In the genomic region with DNA sequence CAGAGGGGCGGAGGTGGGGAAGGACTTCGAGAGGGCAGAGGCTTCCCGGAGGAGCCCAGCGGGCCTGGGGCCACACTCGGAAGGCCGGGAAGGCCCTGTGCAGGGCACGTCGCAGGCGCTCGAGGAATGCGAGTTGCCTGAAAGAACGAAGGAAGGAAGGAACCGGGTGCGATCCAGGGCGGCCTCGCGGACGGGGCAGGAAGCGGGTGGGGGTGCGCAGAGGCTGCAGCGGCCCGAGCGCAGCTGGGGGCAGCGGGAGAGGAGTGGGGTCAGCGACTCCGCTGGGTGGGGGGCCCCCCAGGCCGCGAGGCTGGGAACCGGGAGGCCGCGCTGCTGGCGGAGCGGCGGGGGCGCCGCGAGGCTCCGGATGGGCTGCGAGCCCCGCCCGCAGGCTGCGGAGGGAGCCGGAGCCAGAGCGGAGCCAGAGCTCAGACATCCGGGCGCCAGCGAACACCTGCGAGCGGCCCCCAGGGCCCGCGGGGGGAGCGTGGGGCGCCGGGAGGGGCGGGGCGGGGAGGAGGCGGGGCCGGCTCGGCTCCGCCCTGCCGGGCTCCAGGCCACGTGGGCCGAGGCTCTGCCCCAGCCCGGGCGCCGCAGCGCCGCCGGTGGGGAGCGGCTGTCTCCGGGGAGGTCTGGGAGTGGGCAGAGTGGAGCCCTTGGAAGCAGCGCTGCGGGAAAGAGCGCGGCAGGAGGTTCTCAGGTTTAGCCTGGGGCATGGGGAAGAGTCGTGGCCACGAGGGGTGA, we compare ENCODE assay signal across 1 cellular context.
TF ChIP-seq lines count a peak whose summit lies in the region.

No MANE protein-coding gene starts in this region.

TF ChIP-seq in HepG2, 621 proteins besides CTCF, POLR2A, EP300 and RAD21 (continued from another document and continues in another):
- TF ChIP-seq, protein P1, sequence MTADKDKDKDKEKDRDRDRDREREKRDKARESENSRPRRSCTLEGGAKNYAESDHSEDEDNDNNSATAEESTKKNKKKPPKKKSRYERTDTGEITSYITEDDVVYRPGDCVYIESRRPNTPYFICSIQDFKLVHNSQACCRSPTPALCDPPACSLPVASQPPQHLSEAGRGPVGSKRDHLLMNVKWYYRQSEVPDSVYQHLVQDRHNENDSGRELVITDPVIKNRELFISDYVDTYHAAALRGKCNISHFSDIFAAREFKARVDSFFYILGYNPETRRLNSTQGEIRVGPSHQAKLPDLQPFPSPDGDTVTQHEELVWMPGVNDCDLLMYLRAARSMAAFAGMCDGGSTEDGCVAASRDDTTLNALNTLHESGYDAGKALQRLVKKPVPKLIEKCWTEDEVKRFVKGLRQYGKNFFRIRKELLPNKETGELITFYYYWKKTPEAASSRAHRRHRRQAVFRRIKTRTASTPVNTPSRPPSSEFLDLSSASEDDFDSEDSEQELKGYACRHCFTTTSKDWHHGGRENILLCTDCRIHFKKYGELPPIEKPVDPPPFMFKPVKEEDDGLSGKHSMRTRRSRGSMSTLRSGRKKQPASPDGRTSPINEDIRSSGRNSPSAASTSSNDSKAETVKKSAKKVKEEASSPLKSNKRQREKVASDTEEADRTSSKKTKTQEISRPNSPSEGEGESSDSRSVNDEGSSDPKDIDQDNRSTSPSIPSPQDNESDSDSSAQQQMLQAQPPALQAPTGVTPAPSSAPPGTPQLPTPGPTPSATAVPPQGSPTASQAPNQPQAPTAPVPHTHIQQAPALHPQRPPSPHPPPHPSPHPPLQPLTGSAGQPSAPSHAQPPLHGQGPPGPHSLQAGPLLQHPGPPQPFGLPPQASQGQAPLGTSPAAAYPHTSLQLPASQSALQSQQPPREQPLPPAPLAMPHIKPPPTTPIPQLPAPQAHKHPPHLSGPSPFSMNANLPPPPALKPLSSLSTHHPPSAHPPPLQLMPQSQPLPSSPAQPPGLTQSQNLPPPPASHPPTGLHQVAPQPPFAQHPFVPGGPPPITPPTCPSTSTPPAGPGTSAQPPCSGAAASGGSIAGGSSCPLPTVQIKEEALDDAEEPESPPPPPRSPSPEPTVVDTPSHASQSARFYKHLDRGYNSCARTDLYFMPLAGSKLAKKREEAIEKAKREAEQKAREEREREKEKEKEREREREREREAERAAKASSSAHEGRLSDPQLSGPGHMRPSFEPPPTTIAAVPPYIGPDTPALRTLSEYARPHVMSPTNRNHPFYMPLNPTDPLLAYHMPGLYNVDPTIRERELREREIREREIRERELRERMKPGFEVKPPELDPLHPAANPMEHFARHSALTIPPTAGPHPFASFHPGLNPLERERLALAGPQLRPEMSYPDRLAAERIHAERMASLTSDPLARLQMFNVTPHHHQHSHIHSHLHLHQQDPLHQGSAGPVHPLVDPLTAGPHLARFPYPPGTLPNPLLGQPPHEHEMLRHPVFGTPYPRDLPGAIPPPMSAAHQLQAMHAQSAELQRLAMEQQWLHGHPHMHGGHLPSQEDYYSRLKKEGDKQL (CRISPR knock-in tag; IDR thresholded peaks at IDR 0.05; ENCODE audit: low read depth): no peak
- TF ChIP-seq FOXK1 (CRISPR knock-in tag; IDR thresholded peaks at IDR 0.05; ENCODE audit: borderline replicate concordance, low read depth): no peak
- no peak for TF ChIP-seq ZNF251 (CRISPR knock-in tag; IDR thresholded peaks at IDR 0.05)
- TF ChIP-seq ZNF205 (CRISPR knock-in tag; IDR thresholded peaks at IDR 0.05): no peak
- TF ChIP-seq GFI1 (CRISPR knock-in tag; IDR thresholded peaks at IDR 0.05; ENCODE audit: borderline replicate concordance): no peak
- TF ChIP-seq NFYB (CRISPR knock-in tag; IDR thresholded peaks at IDR 0.05): no peak
- TF ChIP-seq, protein P2, sequence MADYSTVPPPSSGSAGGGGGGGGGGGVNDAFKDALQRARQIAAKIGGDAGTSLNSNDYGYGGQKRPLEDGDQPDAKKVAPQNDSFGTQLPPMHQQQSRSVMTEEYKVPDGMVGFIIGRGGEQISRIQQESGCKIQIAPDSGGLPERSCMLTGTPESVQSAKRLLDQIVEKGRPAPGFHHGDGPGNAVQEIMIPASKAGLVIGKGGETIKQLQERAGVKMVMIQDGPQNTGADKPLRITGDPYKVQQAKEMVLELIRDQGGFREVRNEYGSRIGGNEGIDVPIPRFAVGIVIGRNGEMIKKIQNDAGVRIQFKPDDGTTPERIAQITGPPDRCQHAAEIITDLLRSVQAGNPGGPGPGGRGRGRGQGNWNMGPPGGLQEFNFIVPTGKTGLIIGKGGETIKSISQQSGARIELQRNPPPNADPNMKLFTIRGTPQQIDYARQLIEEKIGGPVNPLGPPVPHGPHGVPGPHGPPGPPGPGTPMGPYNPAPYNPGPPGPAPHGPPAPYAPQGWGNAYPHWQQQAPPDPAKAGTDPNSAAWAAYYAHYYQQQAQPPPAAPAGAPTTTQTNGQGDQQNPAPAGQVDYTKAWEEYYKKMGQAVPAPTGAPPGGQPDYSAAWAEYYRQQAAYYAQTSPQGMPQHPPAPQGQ (CRISPR knock-in tag; IDR thresholded peaks at IDR 0.05; ENCODE audit: borderline replicate concordance): no peak
- no peak for TF ChIP-seq ZFP82 (CRISPR knock-in tag; IDR thresholded peaks at IDR 0.05; ENCODE audit: borderline replicate concordance)
- no peak; the same call in 1 of the 2 replicates for TF ChIP-seq NFKB2 (CRISPR knock-in tag; IDR thresholded peaks at IDR 0.05; ENCODE audit: borderline replicate concordance)
- TF ChIP-seq ZNF292 (CRISPR knock-in tag; IDR thresholded peaks at IDR 0.05; ENCODE audit: borderline replicate concordance, low read depth): peak; percentile 28; the same call in 1 of the 2 replicates
- TF ChIP-seq ZNF225 (CRISPR knock-in tag; IDR thresholded peaks at IDR 0.05): no peak
- peak; percentile 27; the same call in 1 of the 2 replicates for TF ChIP-seq ZNF331 (CRISPR knock-in tag; IDR thresholded peaks at IDR 0.05)
- TF ChIP-seq PHF5A (CRISPR knock-in tag; IDR thresholded peaks at IDR 0.05; ENCODE audit: low read depth, unreplicated experiment): no peak
- TF ChIP-seq PAX8 (CRISPR knock-in tag; IDR thresholded peaks at IDR 0.05; ENCODE audit: borderline replicate concordance): peak; percentile 65; the same call in 1 of the 2 replicates
- TF ChIP-seq, protein P3, sequence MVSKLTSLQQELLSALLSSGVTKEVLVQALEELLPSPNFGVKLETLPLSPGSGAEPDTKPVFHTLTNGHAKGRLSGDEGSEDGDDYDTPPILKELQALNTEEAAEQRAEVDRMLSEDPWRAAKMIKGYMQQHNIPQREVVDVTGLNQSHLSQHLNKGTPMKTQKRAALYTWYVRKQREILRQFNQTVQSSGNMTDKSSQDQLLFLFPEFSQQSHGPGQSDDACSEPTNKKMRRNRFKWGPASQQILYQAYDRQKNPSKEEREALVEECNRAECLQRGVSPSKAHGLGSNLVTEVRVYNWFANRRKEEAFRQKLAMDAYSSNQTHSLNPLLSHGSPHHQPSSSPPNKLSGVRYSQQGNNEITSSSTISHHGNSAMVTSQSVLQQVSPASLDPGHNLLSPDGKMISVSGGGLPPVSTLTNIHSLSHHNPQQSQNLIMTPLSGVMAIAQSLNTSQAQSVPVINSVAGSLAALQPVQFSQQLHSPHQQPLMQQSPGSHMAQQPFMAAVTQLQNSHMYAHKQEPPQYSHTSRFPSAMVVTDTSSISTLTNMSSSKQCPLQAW (CRISPR knock-in tag; IDR thresholded peaks at IDR 0.05): no peak
- no peak for TF ChIP-seq FOXP1 (IDR thresholded peaks at IDR 0.05)
- TF ChIP-seq FOXP1 (CRISPR knock-in tag; IDR thresholded peaks at IDR 0.05): 0 out of 2 replicates have a peak, but pooled peaks have one; percentile 16
- no peak for TF ChIP-seq CEBPG (CRISPR knock-in tag; IDR thresholded peaks at IDR 0.05)
- 0 out of 2 replicates have a peak, but pooled peaks have one; percentile 26 for TF ChIP-seq ZNF589 (CRISPR knock-in tag; conservative IDR thresholded peaks at IDR 0.05)
- peak; percentile 66; the same call in 1 of the 2 replicates for TF ChIP-seq NCOA2 (CRISPR knock-in tag; IDR thresholded peaks at IDR 0.05)
- TF ChIP-seq HOXA5 (CRISPR knock-in tag; IDR thresholded peaks at IDR 0.05): no peak
- TF ChIP-seq, protein P4, sequence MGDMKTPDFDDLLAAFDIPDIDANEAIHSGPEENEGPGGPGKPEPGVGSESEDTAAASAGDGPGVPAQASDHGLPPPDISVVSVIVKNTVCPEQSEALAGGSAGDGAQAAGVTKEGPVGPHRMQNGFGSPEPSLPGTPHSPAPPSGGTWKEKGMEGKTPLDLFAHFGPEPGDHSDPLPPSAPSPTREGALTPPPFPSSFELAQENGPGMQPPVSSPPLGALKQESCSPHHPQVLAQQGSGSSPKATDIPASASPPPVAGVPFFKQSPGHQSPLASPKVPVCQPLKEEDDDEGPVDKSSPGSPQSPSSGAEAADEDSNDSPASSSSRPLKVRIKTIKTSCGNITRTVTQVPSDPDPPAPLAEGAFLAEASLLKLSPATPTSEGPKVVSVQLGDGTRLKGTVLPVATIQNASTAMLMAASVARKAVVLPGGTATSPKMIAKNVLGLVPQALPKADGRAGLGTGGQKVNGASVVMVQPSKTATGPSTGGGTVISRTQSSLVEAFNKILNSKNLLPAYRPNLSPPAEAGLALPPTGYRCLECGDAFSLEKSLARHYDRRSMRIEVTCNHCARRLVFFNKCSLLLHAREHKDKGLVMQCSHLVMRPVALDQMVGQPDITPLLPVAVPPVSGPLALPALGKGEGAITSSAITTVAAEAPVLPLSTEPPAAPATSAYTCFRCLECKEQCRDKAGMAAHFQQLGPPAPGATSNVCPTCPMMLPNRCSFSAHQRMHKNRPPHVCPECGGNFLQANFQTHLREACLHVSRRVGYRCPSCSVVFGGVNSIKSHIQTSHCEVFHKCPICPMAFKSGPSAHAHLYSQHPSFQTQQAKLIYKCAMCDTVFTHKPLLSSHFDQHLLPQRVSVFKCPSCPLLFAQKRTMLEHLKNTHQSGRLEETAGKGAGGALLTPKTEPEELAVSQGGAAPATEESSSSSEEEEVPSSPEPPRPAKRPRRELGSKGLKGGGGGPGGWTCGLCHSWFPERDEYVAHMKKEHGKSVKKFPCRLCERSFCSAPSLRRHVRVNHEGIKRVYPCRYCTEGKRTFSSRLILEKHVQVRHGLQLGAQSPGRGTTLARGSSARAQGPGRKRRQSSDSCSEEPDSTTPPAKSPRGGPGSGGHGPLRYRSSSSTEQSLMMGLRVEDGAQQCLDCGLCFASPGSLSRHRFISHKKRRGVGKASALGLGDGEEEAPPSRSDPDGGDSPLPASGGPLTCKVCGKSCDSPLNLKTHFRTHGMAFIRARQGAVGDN (CRISPR knock-in tag; IDR thresholded peaks at IDR 0.05): peak; percentile 92
- no peak for TF ChIP-seq ZNF234 (CRISPR knock-in tag; conservative IDR thresholded peaks at IDR 0.05)
- no peak for TF ChIP-seq GATAD2A (CRISPR knock-in tag; IDR thresholded peaks at IDR 0.05)
- 0 out of 2 replicates have a peak, but pooled peaks have one; percentile 34 for TF ChIP-seq ZNF563 (CRISPR knock-in tag; IDR thresholded peaks at IDR 0.05)
- no peak for TF ChIP-seq NPAS2 (CRISPR knock-in tag; IDR thresholded peaks at IDR 0.05; ENCODE audit: borderline replicate concordance)
- no peak for TF ChIP-seq PHF21A (CRISPR knock-in tag; IDR thresholded peaks at IDR 0.05)
- TF ChIP-seq NFRKB (IDR thresholded peaks at IDR 0.05): no peak
- TF ChIP-seq ZNF230 (CRISPR knock-in tag; IDR thresholded peaks at IDR 0.05): no peak
- no peak for TF ChIP-seq NONO (IDR thresholded peaks at IDR 0.05)
- TF ChIP-seq NONO (CRISPR knock-in tag; conservative IDR thresholded peaks at IDR 0.05): 0 out of 2 replicates have a peak, but pooled peaks have one; percentile 51
- TF ChIP-seq, protein P5, sequence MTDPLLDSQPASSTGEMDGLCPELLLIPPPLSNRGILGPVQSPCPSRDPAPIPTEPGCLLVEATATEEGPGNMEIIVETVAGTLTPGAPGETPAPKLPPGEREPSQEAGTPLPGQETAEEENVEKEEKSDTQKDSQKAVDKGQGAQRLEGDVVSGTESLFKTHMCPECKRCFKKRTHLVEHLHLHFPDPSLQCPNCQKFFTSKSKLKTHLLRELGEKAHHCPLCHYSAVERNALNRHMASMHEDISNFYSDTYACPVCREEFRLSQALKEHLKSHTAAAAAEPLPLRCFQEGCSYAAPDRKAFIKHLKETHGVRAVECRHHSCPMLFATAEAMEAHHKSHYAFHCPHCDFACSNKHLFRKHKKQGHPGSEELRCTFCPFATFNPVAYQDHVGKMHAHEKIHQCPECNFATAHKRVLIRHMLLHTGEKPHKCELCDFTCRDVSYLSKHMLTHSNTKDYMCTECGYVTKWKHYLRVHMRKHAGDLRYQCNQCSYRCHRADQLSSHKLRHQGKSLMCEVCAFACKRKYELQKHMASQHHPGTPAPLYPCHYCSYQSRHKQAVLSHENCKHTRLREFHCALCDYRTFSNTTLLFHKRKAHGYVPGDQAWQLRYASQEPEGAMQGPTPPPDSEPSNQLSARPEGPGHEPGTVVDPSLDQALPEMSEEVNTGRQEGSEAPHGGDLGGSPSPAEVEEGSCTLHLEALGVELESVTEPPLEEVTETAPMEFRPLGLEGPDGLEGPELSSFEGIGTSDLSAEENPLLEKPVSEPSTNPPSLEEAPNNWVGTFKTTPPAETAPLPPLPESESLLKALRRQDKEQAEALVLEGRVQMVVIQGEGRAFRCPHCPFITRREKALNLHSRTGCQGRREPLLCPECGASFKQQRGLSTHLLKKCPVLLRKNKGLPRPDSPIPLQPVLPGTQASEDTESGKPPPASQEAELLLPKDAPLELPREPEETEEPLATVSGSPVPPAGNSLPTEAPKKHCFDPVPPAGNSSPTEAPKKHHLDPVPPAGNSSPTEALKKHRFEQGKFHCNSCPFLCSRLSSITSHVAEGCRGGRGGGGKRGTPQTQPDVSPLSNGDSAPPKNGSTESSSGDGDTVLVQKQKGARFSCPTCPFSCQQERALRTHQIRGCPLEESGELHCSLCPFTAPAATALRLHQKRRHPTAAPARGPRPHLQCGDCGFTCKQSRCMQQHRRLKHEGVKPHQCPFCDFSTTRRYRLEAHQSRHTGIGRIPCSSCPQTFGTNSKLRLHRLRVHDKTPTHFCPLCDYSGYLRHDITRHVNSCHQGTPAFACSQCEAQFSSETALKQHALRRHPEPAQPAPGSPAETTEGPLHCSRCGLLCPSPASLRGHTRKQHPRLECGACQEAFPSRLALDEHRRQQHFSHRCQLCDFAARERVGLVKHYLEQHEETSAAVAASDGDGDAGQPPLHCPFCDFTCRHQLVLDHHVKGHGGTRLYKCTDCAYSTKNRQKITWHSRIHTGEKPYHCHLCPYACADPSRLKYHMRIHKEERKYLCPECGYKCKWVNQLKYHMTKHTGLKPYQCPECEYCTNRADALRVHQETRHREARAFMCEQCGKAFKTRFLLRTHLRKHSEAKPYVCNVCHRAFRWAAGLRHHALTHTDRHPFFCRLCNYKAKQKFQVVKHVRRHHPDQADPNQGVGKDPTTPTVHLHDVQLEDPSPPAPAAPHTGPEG (CRISPR knock-in tag; IDR thresholded peaks at IDR 0.05): no peak
- peak; percentile 69 for TF ChIP-seq IKZF4 (CRISPR knock-in tag; IDR thresholded peaks at IDR 0.05; ENCODE audit: borderline replicate concordance, low read depth, not compliant biosample characterization)
- no peak for TF ChIP-seq SATB2 (CRISPR knock-in tag; IDR thresholded peaks at IDR 0.05)
- TF ChIP-seq, protein P6, sequence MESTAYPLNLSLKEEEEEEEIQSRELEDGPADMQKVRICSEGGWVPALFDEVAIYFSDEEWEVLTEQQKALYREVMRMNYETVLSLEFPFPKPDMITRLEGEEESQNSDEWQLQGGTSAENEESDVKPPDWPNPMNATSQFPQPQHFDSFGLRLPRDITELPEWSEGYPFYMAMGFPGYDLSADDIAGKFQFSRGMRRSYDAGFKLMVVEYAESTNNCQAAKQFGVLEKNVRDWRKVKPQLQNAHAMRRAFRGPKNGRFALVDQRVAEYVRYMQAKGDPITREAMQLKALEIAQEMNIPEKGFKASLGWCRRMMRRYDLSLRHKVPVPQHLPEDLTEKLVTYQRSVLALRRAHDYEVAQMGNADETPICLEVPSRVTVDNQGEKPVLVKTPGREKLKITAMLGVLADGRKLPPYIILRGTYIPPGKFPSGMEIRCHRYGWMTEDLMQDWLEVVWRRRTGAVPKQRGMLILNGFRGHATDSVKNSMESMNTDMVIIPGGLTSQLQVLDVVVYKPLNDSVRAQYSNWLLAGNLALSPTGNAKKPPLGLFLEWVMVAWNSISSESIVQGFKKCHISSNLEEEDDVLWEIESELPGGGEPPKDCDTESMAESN (CRISPR knock-in tag; conservative IDR thresholded peaks at IDR 0.05): peak; percentile 59; the same call in 1 of the 2 replicates
- TF ChIP-seq ZFP37 (CRISPR knock-in tag; IDR thresholded peaks at IDR 0.05; ENCODE audit: borderline replicate concordance): no peak
- TF ChIP-seq TAF1 (CRISPR knock-in tag; IDR thresholded peaks at IDR 0.05): no peak; the same call in 1 of the 2 replicates
